In the genomic region with DNA sequence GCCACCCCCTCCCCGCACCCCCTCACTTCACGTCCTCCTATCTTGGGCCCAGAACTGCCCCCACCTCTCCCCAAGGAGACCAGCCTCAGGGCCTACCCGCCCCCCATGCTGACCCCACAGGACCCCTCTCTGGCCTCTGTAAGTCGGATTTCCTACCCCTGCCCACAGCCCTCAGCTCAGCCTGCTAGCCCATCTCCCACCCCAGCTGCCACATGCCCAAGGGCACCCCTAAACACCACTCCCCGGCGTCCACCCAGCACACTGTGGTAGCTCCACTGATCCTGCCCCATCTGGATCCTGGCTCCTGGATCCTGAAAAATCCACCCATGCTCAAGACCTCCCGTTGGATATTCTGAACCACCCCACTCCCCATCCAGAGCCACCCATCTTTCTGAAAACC, we compare ENCODE assay signal across 9 cellular contexts. TPM values are rescaled to one million over a fixed set of nuclear protein-coding genes. Genes with fewer than 3 reads are reported as not detected.
A peak's percentile ranks its signal among the peaks of the same experiment; 100 is the strongest.
DNase-seq lines count a peak whose midpoint lies in the region; ATAC-seq and TF ChIP-seq lines count a peak whose summit lies in the region.
"Had no signal": no experiment of that assay in that cellular context is flagged by ENCODE, and none has a peak within 500 bp of the region (broad histone marks: within the 10 kb centered on the region; RNA-seq: fewer than 3 reads in every experiment).

No MANE protein-coding gene starts in this region.

- peak overlapping the region; percentile 78 for H3K4me3 ChIP-seq in AG09309 (ENCODE audit: control insufficient read depth, low read depth, low read length)
- peak overlapping the region; percentile 69 to 72 for H3K4me3 ChIP-seq in cardiac fibroblast (replicated peaks in 1 of 2; ENCODE audit: low read depth in 2 of 2, low read length in 2 of 2)

- TF ChIP-seq CTCF in AG09309 (IDR thresholded peaks at IDR 0.05; ENCODE audit: control insufficient read depth, insufficient read depth, low read depth, low read length, missing control alignments) (no peak), cardiac fibroblast (IDR thresholded peaks at IDR 0.05; ENCODE audit: low read depth, low read length) (no peak), natural killer cell (IDR thresholded peaks at IDR 0.05) (no peak)

- H3K27me3 Mint-ChIP-seq in IgD-negative memory B cell = no peaks in the 10 kb centered on the region
- H3K27me3 Mint-ChIP-seq in natural killer cell (ENCODE audit: low read depth in 2 of 2) = no peaks in the 10 kb centered on the region

- H3K9me3 Mint-ChIP-seq in IgD-negative memory B cell (no peaks in the 10 kb centered on the region), natural killer cell (no peaks in the 10 kb centered on the region)

- DNase-seq in AG09309 (ENCODE audit: low read depth) (no peak), cardiac fibroblast (ENCODE audit: low read depth in 2 of 2) (no peak), natural killer cell (no peak), NCI-H226 (no peak)
- DNase-seq in stimulated activated CD8-positive, alpha-beta memory T cell treated with anti-CD3 and anti-CD28 coated beads, Interleukin-4, amount 100 ng/mL, for 48 hours = no peak

- H3K36me3 Mint-ChIP-seq in IgD-negative memory B cell = no peaks in the 10 kb centered on the region
- H3K36me3 Mint-ChIP-seq in natural killer cell = no peaks in the 10 kb centered on the region

- H3K4me1 Mint-ChIP-seq in IgD-negative memory B cell (peaks cover 0 to 11% (median 9%) of the 10 kb centered on the region in 3 donors), natural killer cell (peaks cover 15 to 36% of the 10 kb centered on the region in 2 donors)

- no peak overlapping the region for H3K27ac Mint-ChIP-seq in IgD-negative memory B cell
- H3K27ac Mint-ChIP-seq in natural killer cell = peak overlapping the region in 1 of 2 donors; percentile 72

- intact Hi-C loops in natural killer cell (cut with micrococcal nuclease) = no loop called here

- H3K4me3 Mint-ChIP-seq in IgD-negative memory B cell (peak overlapping the region; percentile 46 to 89 (median 74)), natural killer cell (peak overlapping the region; percentile 84)

- no peak for ATAC-seq in natural killer cell
- ATAC-seq in HG03280 (IDR thresholded peaks at IDR 0.05; ENCODE audit: unreplicated experiment) = no peak
- no peak for ATAC-seq in GM19463 (IDR thresholded peaks at IDR 0.05; ENCODE audit: unreplicated experiment)

RNA-seq across cellular contexts. Expression of gene EVI5L, which starts 0.8 kb away (rescaled TPM):
- 3.2 TPM for polyA plus RNA-seq in IgD-negative memory B cell
- total RNA-seq in natural killer cell = 10 to 100 TPM in 2 of 3 donors, 1 to 10 TPM in 1; 9.6 to 13.5 (median 11.3) TPM

RNA-seq across cellular contexts. Expression of gene PRR36, which starts 43.4 kb away (rescaled TPM):
- polyA plus RNA-seq in IgD-negative memory B cell = not detected
- under 1 TPM; 0.11 to 0.13 (median 0.12) TPM for total RNA-seq in natural killer cell

RNA-seq across cellular contexts. Expression of gene LRRC8E, which starts 57.5 kb away (rescaled TPM):
- polyA plus RNA-seq in IgD-negative memory B cell = not detected
- total RNA-seq in natural killer cell = not detected
- total RNA-seq: frontal cortex had no signal
